In genomic region chr14:63050694-63051093, GRCh38 we compare ENCODE assay signal across 9 cellular contexts. TPM values are rescaled to one million over a fixed set of nuclear protein-coding genes. Genes with fewer than 3 reads are reported as not detected.
"Had no signal": no experiment of that assay in that cellular context is flagged by ENCODE, and none has a peak within 500 bp of the region (broad histone marks: within the 10 kb centered on the region; RNA-seq: fewer than 3 reads in every experiment).

No MANE protein-coding gene starts in this region.

- H3K27ac Mint-ChIP-seq: GM23338, H9, IgD-negative memory B cell had no signal

- H3K9me3 Mint-ChIP-seq: GM23338, H9 had no signal

- H3K4me2 ChIP-seq: GM23338 had no signal

- H3K4me3 Mint-ChIP-seq: GM23338, H9, IgD-negative memory B cell had no signal

- ATAC-seq: GM23338, HepG2 had no signal

- H3K4me3 ChIP-seq: GM23338 had no signal

- H3K36me3 Mint-ChIP-seq: IgD-negative memory B cell had no signal

- H2AFZ ChIP-seq: GM23338 had no signal

- FAIRE-seq: H1, H54, HepG2 had no signal

- DNase-seq: H9, HCEC 1CT, KBM-7 had no signal

RNA-seq across cellular contexts. Expression of gene KCNH5, which starts 5.4 kb away (rescaled TPM):
- total RNA-seq: HepG2, HT-29 had no signal
